Comparison of ENCODE assay signal across 28 cellular contexts in genomic region chr5:176317534-176318374, GRCh38. TPM values are rescaled to one million over a fixed set of nuclear protein-coding genes. Genes with fewer than 3 reads are reported as not detected.
DNase-seq lines count a peak whose midpoint lies in the region; ATAC-seq and TF ChIP-seq lines count a peak whose summit lies in the region.
"Had no signal": no experiment of that assay in that cellular context is flagged by ENCODE, and none has a peak within 500 bp of the region (broad histone marks: within the 10 kb centered on the region; RNA-seq: fewer than 3 reads in every experiment).

No MANE protein-coding gene starts in this region.

- H3K36me3 ChIP-seq in testis (ENCODE audit: low read depth, missing control alignments), result no peaks in the 10 kb centered on the region

- intact Hi-C loops in activated T-helper 1 cell treated with anti-CD3 and anti-CD28 coated beads, Interleukin-12 subunit alpha, Interleukin-12 subunit beta, Interleukin-2, Interleukin-4 antibody, amounts not matched to agents 30 ng/mL and 10 ng/mL and 1 ng/mL, durations not matched to agents 14 hours and 24 hours and 36 hours (cut with micrococcal nuclease), result no loop called here
- intact Hi-C loops in testis (cut with DNase I; ENCODE audit: low total_unique reads), result no loop called here

- H3K27ac Mint-ChIP-seq in T-helper 1 cell treated with Interleukin-12 subunit alpha and Interleukin-12 subunit beta and Interleukin-4 antibody, amounts not matched to agents 30 μg/mL and 1 μg/mL, for 36 hours, result peak overlapping the region; percentile 11
- peak overlapping the region; percentile 21 for H3K27ac Mint-ChIP-seq in activated T-helper 1 cell treated with anti-CD3 and anti-CD28 coated beads, Interleukin-12 subunit alpha, Interleukin-12 subunit beta, Interleukin-2, Interleukin-4 antibody, amounts not matched to agents 30 ng/mL and 10 ng/mL and 1 ng/mL, durations not matched to agents 14 hours and 24 hours and 36 hours
- no peak overlapping the region for H3K27ac Mint-ChIP-seq in endothelial cell (ENCODE audit: unreplicated experiment)
- H3K27ac Mint-ChIP-seq: HFFc6 had no signal

- H3K4me1 Mint-ChIP-seq in T-helper 1 cell treated with Interleukin-12 subunit alpha and Interleukin-12 subunit beta and Interleukin-4 antibody, amounts not matched to agents 30 μg/mL and 1 μg/mL, for 36 hours (ENCODE audit: low read depth), result no peaks in the 10 kb centered on the region
- no peaks in the 10 kb centered on the region for H3K4me1 Mint-ChIP-seq in activated T-helper 1 cell treated with anti-CD3 and anti-CD28 coated beads, Interleukin-12 subunit alpha, Interleukin-12 subunit beta, Interleukin-2, Interleukin-4 antibody, amounts not matched to agents 30 ng/mL and 10 ng/mL and 1 ng/mL, durations not matched to agents 14 hours and 24 hours and 36 hours (ENCODE audit: low read depth)
- H3K4me1 Mint-ChIP-seq in endothelial cell (ENCODE audit: unreplicated experiment), result no peaks in the 10 kb centered on the region
- H3K4me1 Mint-ChIP-seq: CD14-positive monocyte had no signal

- TF ChIP-seq POLR2A in testis (IDR thresholded peaks at IDR 0.05), result no peak

- peaks cover 12% of the 10 kb centered on the region for H3K4me1 ChIP-seq in testis
- H3K4me1 ChIP-seq: BE2C, HAP-1, SJCRH30 had no signal

- 53 to 56% methylated on average over 7 of the region's 7 CpGs for WGBS in testis, 2 donors

- H3K4me3 ChIP-seq in testis, result no peak overlapping the region
- H3K4me3 ChIP-seq: HAP-1, PC-9, SJCRH30 had no signal

- no peaks in the 10 kb centered on the region for H3K27me3 ChIP-seq in testis
- H3K27me3 ChIP-seq: BE2C, SJCRH30 had no signal

- no peaks in the 10 kb centered on the region for H3K27me3 Mint-ChIP-seq in T-helper 1 cell treated with Interleukin-12 subunit alpha and Interleukin-12 subunit beta and Interleukin-4 antibody, amounts not matched to agents 30 μg/mL and 1 μg/mL, for 36 hours (ENCODE audit: low read depth)
- no peaks in the 10 kb centered on the region for H3K27me3 Mint-ChIP-seq in activated T-helper 1 cell treated with anti-CD3 and anti-CD28 coated beads, Interleukin-12 subunit alpha, Interleukin-12 subunit beta, Interleukin-2, Interleukin-4 antibody, amounts not matched to agents 30 ng/mL and 10 ng/mL and 1 ng/mL, durations not matched to agents 14 hours and 24 hours and 36 hours (ENCODE audit: insufficient read depth)
- no peaks in the 10 kb centered on the region for H3K27me3 Mint-ChIP-seq in endothelial cell (ENCODE audit: unreplicated experiment)

- H3K36me3 Mint-ChIP-seq in T-helper 1 cell treated with Interleukin-12 subunit alpha and Interleukin-12 subunit beta and Interleukin-4 antibody, amounts not matched to agents 30 μg/mL and 1 μg/mL, for 36 hours (ENCODE audit: low read depth), result peaks cover 32% of the 10 kb centered on the region
- H3K36me3 Mint-ChIP-seq in activated T-helper 1 cell treated with anti-CD3 and anti-CD28 coated beads, Interleukin-12 subunit alpha, Interleukin-12 subunit beta, Interleukin-2, Interleukin-4 antibody, amounts not matched to agents 30 ng/mL and 10 ng/mL and 1 ng/mL, durations not matched to agents 14 hours and 24 hours and 36 hours (ENCODE audit: low read depth), result peaks cover 31% of the 10 kb centered on the region
- peaks cover 11% of the 10 kb centered on the region for H3K36me3 Mint-ChIP-seq in endothelial cell (ENCODE audit: low read depth, unreplicated experiment)

- DNase-seq in T-helper 1 cell (no peak), left lobe of liver (ENCODE audit: low spot score) (no peak), testis (peak; percentile 24), endothelial cell (ENCODE audit: low spot score) (no peak)
- no peak for DNase-seq in activated T-helper 1 cell treated with anti-CD3 and anti-CD28 coated beads, Interleukin-12 subunit alpha, Interleukin-12 subunit beta, Interleukin-2, Interleukin-4 antibody, amounts not matched to agents 30 ng/mL and 10 ng/mL and 1 ng/mL, durations not matched to agents 14 hours and 24 hours and 36 hours (ENCODE audit: low spot score)
- no peak for DNase-seq in stimulated activated naive CD4-positive, alpha-beta T cell treated with Interleukin-2 at 50 U/mL for 16 hours (lab: John Stamatoyannopoulos, UW)
- DNase-seq: ACHN, BE2C, DMS53, GOT3, HFFc6, IMR-90, KG1, NCI-H1048, NCI-H1417 treated with DMSO at 0.1 percent for 48 hours, NCI-H1694 treated with DMSO at 0.1 percent for 48 hours, NCI-H2081, NCI-H2227 treated with DMSO at 0.1 percent for 48 hours, NCI-H526 treated with DMSO at 0.1 percent for 48 hours, PC-9, SJCRH30 had no signal

- H3K27ac ChIP-seq in testis, result peak overlapping the region; percentile 50 to 68
- H3K27ac ChIP-seq: 22Rv1, PC-9, SJCRH30 had no signal

- TF ChIP-seq CTCF in testis (IDR thresholded peaks at IDR 0.05), result no peak
- TF ChIP-seq CTCF in endothelial cell (IDR thresholded peaks at IDR 0.05; ENCODE audit: unreplicated experiment), result no peak

- H3K9me3 ChIP-seq in testis, result no peaks in the 10 kb centered on the region
- H3K9me3 ChIP-seq: BE2C, HAP-1, SJCRH30 had no signal

- no peak overlapping the region for H3K4me3 Mint-ChIP-seq in T-helper 1 cell treated with Interleukin-12 subunit alpha and Interleukin-12 subunit beta and Interleukin-4 antibody, amounts not matched to agents 30 μg/mL and 1 μg/mL, for 36 hours
- H3K4me3 Mint-ChIP-seq in activated T-helper 1 cell treated with anti-CD3 and anti-CD28 coated beads, Interleukin-12 subunit alpha, Interleukin-12 subunit beta, Interleukin-2, Interleukin-4 antibody, amounts not matched to agents 30 ng/mL and 10 ng/mL and 1 ng/mL, durations not matched to agents 14 hours and 24 hours and 36 hours, result no peak overlapping the region
- H3K4me3 Mint-ChIP-seq in endothelial cell (ENCODE audit: unreplicated experiment), result no peak overlapping the region
- H3K4me3 Mint-ChIP-seq: CD14-positive monocyte, HFFc6 had no signal

- no peaks in the 10 kb centered on the region for H3K9me3 Mint-ChIP-seq in T-helper 1 cell treated with Interleukin-12 subunit alpha and Interleukin-12 subunit beta and Interleukin-4 antibody, amounts not matched to agents 30 μg/mL and 1 μg/mL, for 36 hours
- H3K9me3 Mint-ChIP-seq in activated T-helper 1 cell treated with anti-CD3 and anti-CD28 coated beads, Interleukin-12 subunit alpha, Interleukin-12 subunit beta, Interleukin-2, Interleukin-4 antibody, amounts not matched to agents 30 ng/mL and 10 ng/mL and 1 ng/mL, durations not matched to agents 14 hours and 24 hours and 36 hours, result no peaks in the 10 kb centered on the region
- H3K9me3 Mint-ChIP-seq in endothelial cell (ENCODE audit: unreplicated experiment), result no peaks in the 10 kb centered on the region
- H3K9me3 Mint-ChIP-seq: CD14-positive monocyte, HFFc6 had no signal

- ATAC-seq in left lobe of liver (peak; percentile 63), HG02678 (IDR thresholded peaks at IDR 0.05; ENCODE audit: unreplicated experiment) (no peak)
- ATAC-seq: Right ventricle myocardium inferior had no signal

RNA-seq across cellular contexts. Expression of gene KIAA1191, which starts 43.8 kb away (rescaled TPM):
- total RNA-seq in activated T-helper 1 cell treated with anti-CD3 and anti-CD28 coated beads, Interleukin-12 subunit alpha, Interleukin-12 subunit beta, Interleukin-2, Interleukin-4 antibody, amounts not matched to agents 30 ng/mL and 10 ng/mL and 1 ng/mL, durations not matched to agents 14 hours and 24 hours and 36 hours, result 60.9 and 63.4 TPM in 2 replicates
- total RNA-seq in left lobe of liver, result 51.9 TPM
- total RNA-seq in testis, result 10 to 100 TPM; 35.5 to 60.3 TPM
- 34.9 TPM for polyA plus RNA-seq in testis (ENCODE audit: insufficient read depth, low read depth, low replicate concordance)
- 122 TPM for total RNA-seq in endothelial cell (ENCODE audit: unreplicated experiment)

RNA-seq across cellular contexts. Expression of gene ARL10, which starts 47.5 kb away (rescaled TPM):
- total RNA-seq in activated T-helper 1 cell treated with anti-CD3 and anti-CD28 coated beads, Interleukin-12 subunit alpha, Interleukin-12 subunit beta, Interleukin-2, Interleukin-4 antibody, amounts not matched to agents 30 ng/mL and 10 ng/mL and 1 ng/mL, durations not matched to agents 14 hours and 24 hours and 36 hours, result 19.4 and 22.3 TPM in 2 replicates
- total RNA-seq in left lobe of liver (1.8 TPM), testis (1 to 10 TPM; 5.8 to 8.9 TPM), endothelial cell (ENCODE audit: unreplicated experiment) (14.5 TPM)
- 8.3 TPM for polyA plus RNA-seq in testis (ENCODE audit: insufficient read depth, low read depth, low replicate concordance)
- total RNA-seq: NCI-H460 had no signal
